8 cellular contexts compared by ENCODE assay signal in the genomic region with DNA sequence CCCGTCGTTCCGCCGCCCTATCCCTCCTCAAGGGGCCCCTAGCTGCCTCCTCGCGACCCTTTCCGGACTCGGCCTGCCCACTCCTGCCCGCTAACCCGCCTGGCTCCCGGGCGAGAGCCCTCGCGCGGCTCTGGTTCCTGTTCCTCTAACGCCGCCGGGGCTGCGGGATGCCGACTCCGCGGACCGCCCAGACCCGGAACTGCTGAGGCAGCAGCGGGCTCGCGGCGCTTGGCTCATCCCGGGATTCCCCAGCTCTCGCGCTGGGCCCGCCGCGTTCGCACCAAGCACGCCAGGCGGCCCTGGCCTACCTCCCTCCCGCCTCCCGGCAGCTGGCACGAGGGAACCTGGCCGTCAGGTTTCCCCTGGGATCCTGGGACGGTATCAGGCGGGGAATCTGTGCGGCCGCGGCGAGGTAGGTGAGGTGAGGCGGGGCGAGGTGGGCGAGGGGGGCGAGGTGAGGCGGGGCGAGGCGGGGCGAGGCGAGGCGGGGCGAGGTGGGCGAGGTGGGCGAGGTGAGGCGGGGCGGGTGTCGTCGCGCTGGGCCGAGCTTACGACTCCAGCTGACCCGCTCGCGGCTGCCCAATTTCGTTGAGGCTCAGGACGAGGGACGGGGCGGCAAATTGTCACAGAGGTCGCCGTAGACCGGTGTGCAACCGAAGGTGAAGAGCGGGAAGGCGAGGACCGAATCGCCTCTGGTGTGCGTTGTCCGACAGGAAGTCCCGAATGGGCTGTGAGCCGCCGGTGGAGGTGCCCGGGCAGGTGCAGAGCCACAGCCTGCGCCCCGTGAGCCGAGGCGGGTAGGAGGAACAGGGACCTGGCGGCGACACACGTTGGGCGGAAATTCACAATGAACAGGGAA. TPM values are rescaled to one million over a fixed set of nuclear protein-coding genes. Genes with fewer than 3 reads are reported as not detected.
DNase-seq lines count a peak whose midpoint lies in the region; ATAC-seq and TF ChIP-seq lines count a peak whose summit lies in the region.

CCDC122 (minus strand) TSS at position 418 of the 859 bp plus-strand sequence. CDS start 10,364 bp downstream, outside the sequence.
LACC1 (plus strand) TSS at position 582 of the 859 bp plus-strand sequence. CDS start 1,082 bp downstream, outside the sequence.

- peak; percentile 9 for TF ChIP-seq CTCF in astrocyte of the cerebellum (IDR thresholded peaks at IDR 0.05; ENCODE audit: low read depth, low read length, missing control alignments)

- peak within 1 kb of the TSS; percentile 94 for H3K9ac ChIP-seq in ES-I3 (ENCODE audit: low read depth, low read length)

- H3K4me1 ChIP-seq in ES-I3 (ENCODE audit: insufficient read depth, low read length), result peaks cover 15% of the 10 kb centered on the region

- DNase-seq in KBM-7, result peak; percentile 77
- DNase-seq in T1000 (lab: John Stamatoyannopoulos, UW), result peak; percentile 37
- peak; percentile 52 for DNase-seq in astrocyte of the cerebellum (ENCODE audit: low read depth)
- peak; percentile 21 to 74 for DNase-seq in hippocampal formation (lab: John Stamatoyannopoulos, UW)
- DNase-seq in sciatic nerve (ENCODE audit: low spot score), result peak; percentile 87
- no peak for DNase-seq in DMS114 treated with DMSO at 0.1 percent for 48 hours (lab: John Stamatoyannopoulos, UW; ENCODE audit: unreplicated experiment)

- H3K9me3 ChIP-seq in ES-I3 (ENCODE audit: control insufficient read depth, insufficient read depth, low read length), result no peaks in the 10 kb centered on the region; the same call in 1 of the 2 replicates

- intact Hi-C loops in sciatic nerve (cut with DNase I), result no loop called here

- in situ Hi-C loops in KBM-7 (cut with MboI; ENCODE audit: low pct_unique_long_range_greater_than_20kb, low sequenced_read_pairs) (no loop called here), astrocyte of the cerebellum (cut with HindIII; ENCODE audit: low sequenced_read_pairs) (no loop called here)

- H3K4me3 ChIP-seq in astrocyte of the cerebellum (ENCODE audit: low read depth, low read length), result peak within 1 kb of the TSS; percentile 74

- ATAC-seq in GM21529 (IDR thresholded peaks at IDR 0.05; ENCODE audit: unreplicated experiment) (peak; percentile 82), sciatic nerve (peak; percentile 91)

- no peaks in the 10 kb centered on the region for H3K36me3 ChIP-seq in ES-I3 (ENCODE audit: insufficient read depth, low read length)

RNA-seq across cellular contexts. Expression of gene CCDC122, which starts in this region (rescaled TPM):
- 5.2 TPM for total RNA-seq in sciatic nerve

RNA-seq across cellular contexts. Expression of gene LACC1, which starts in this region (rescaled TPM):
- total RNA-seq in sciatic nerve, result 6.4 TPM
